Comparison of ENCODE assay signal across 1 cellular context in genomic region chr12:47988073-47989022, GRCh38.
TF ChIP-seq lines count a peak whose summit lies in the region.

No MANE protein-coding gene starts in this region.

TF ChIP-seq in SK-N-SH, 30 proteins besides CTCF, POLR2A, EP300 and RAD21:
- TF ChIP-seq FOSL2 (IDR thresholded peaks at IDR 0.05; ENCODE audit: borderline replicate concordance, low read depth) (no peak), RFX5 (IDR thresholded peaks at IDR 0.05; ENCODE audit: low read length) (no peak), PBX3 (IDR thresholded peaks at IDR 0.05) (no peak), REST (IDR thresholded peaks at IDR 0.05; ENCODE audit: low read depth, low read length) (no peak), NRF1 (IDR thresholded peaks at IDR 0.05; ENCODE audit: low read depth, low read length) (no peak), TEAD4 (IDR thresholded peaks at IDR 0.05; ENCODE audit: borderline replicate concordance, insufficient read depth) (no peak), USF1 (IDR thresholded peaks at IDR 0.05; ENCODE audit: borderline replicate concordance, low read depth) (no peak), FOXM1 (IDR thresholded peaks at IDR 0.05; ENCODE audit: low read depth) (no peak), EZH2phosphoT487 (IDR thresholded peaks at IDR 0.05; ENCODE audit: borderline replicate concordance, low read depth) (no peak), IRF3 (IDR thresholded peaks at IDR 0.05; ENCODE audit: low read depth, low read length) (no peak), MAX (IDR thresholded peaks at IDR 0.05; ENCODE audit: low read depth) (no peak), FOXJ3 (CRISPR knock-in tag; IDR thresholded peaks at IDR 0.05) (no peak), USF2 (IDR thresholded peaks at IDR 0.05; ENCODE audit: borderline replicate concordance, low read depth, low read length) (no peak), TAF1 (IDR thresholded peaks at IDR 0.05; ENCODE audit: borderline replicate concordance, low read depth, low read length) (no peak), TCF12 (IDR thresholded peaks at IDR 0.05) (no peak), NFIC (IDR thresholded peaks at IDR 0.05; ENCODE audit: borderline replicate concordance) (no peak), SMC3 (IDR thresholded peaks at IDR 0.05; ENCODE audit: low read depth, low read length) (no peak), RXRA (IDR thresholded peaks at IDR 0.05; ENCODE audit: borderline replicate concordance, low read depth) (no peak), POLR2AphosphoS5 (IDR thresholded peaks at IDR 0.05; ENCODE audit: low read depth, low read length) (no peak), ZBTB33 (IDR thresholded peaks at IDR 0.05; ENCODE audit: borderline replicate concordance, low read depth) (no peak)
